8 cellular contexts compared by ENCODE assay signal in the genomic region with DNA sequence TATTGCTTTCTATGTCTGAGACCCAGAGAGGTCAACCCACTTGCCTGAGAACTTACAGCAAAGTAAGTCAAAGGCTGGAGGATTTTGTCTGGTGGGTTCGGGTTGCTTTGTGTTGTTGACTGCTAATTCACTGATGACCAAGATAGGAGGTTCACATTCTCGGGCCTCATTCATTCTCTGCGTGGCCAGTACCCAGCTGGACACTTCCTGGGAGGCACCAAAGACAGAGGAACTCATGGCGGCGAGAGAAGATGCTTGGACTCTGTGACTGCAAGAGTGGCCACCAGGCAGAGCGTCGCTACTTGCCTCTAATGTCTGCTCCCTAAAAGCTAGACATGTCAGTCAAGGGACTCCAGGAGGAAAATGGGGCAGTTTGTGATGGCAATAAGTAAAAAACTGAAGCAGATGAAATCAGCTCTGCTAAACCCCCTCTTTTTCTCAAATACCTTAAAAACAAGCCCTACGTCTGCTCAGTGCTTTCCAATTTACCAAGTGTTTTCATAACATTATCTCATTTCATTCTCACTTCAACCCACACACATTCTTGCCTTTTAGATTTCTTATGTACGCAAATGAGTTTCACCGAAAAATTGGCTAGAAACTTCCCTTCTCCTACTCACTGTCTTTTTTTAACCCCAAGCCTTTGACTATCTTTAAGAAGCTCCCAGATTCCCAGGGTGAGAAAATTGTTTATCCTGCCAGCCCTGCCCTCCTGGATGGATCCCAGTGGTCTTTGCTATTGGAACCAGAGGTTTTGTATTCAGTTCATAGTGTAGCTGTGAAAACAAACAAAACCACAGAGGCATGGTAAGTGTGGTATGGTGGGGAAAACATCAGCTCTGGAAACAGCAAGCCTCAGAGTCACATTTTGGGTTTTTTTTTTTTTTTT. TPM values are rescaled to one million over a fixed set of nuclear protein-coding genes. Genes with fewer than 3 reads are reported as not detected.
DNase-seq lines count a peak whose midpoint lies in the region; ATAC-seq and TF ChIP-seq lines count a peak whose summit lies in the region.

No MANE protein-coding gene starts in this region.

- H3K27me3 ChIP-seq in WERI-Rb-1 (ENCODE audit: insufficient read depth, low read depth, severe bottlenecking): peaks cover 7% of the 10 kb centered on the region

- H3K27ac ChIP-seq in WERI-Rb-1: no peak overlapping the region

- H3K9me3 ChIP-seq in WERI-Rb-1 (ENCODE audit: severe bottlenecking): no peaks in the 10 kb centered on the region

- TF ChIP-seq CTCF in mesothelial cell of epicardium (IDR thresholded peaks at IDR 0.05; ENCODE audit: unreplicated experiment) (no peak), WERI-Rb-1 (IDR thresholded peaks at IDR 0.05; ENCODE audit: low read depth, low read length) (no peak)

- peak overlapping the region; percentile 100 for H3K27ac Mint-ChIP-seq in activated T-helper 17 cell treated with anti-CD3 and anti-CD28 coated beads, Interleukin-2, amount 50 U/mL, for 72 hours
- peak overlapping the region; percentile 94 for H3K27ac Mint-ChIP-seq in mesothelial cell of epicardium

- no peaks in the 10 kb centered on the region for H3K36me3 ChIP-seq in WERI-Rb-1

- peak overlapping the region; percentile 94 for H3K4me3 Mint-ChIP-seq in activated T-helper 17 cell treated with anti-CD3 and anti-CD28 coated beads, Interleukin-2, amount 50 U/mL, for 72 hours
- no peak overlapping the region for H3K4me3 Mint-ChIP-seq in mesothelial cell of epicardium

- H3K27me3 Mint-ChIP-seq in activated T-helper 17 cell treated with anti-CD3 and anti-CD28 coated beads, Interleukin-2, amount 50 U/mL, for 72 hours: no peaks in the 10 kb centered on the region
- peaks cover 6% of the 10 kb centered on the region for H3K27me3 Mint-ChIP-seq in mesothelial cell of epicardium (ENCODE audit: low read depth)

- H3K4me1 Mint-ChIP-seq in activated T-helper 17 cell treated with anti-CD3 and anti-CD28 coated beads, Interleukin-2, amount 50 U/mL, for 72 hours: peaks cover 43% of the 10 kb centered on the region
- peaks cover 32% of the 10 kb centered on the region for H3K4me1 Mint-ChIP-seq in mesothelial cell of epicardium

- peaks cover 7% of the 10 kb centered on the region for H3K36me3 Mint-ChIP-seq in activated T-helper 17 cell treated with anti-CD3 and anti-CD28 coated beads, Interleukin-2, amount 50 U/mL, for 72 hours (ENCODE audit: low read depth)
- no peaks in the 10 kb centered on the region for H3K36me3 Mint-ChIP-seq in mesothelial cell of epicardium

- in situ Hi-C loops in G401 (cut with HindIII; ENCODE audit: low sequenced_read_pairs): no loop called here

- peak; percentile 67 for ATAC-seq in activated T-helper 17 cell treated with anti-CD3 and anti-CD28 coated beads, Interleukin-2, amount 50 U/mL, for 72 hours (replicated peaks)

- DNase-seq in stimulated activated CD4-positive, alpha-beta T cell treated with anti-CD3 and anti-CD28 coated beads, Interleukin-4, amount 100 ng/mL, for 24 hours: peak; percentile 35
- DNase-seq in stimulated activated CD4-positive, alpha-beta T cell treated with anti-CD3 and anti-CD28 coated beads, Interleukin-12 subunit alpha, Interleukin-12 subunit beta, amount 100 ng/mL, for 4 hours: no peak
- DNase-seq in mesothelial cell of epicardium (ENCODE audit: low spot score in 2 of 2, unreplicated experiment in 2 of 2): no peak
- no peak for DNase-seq in foreskin melanocyte
- DNase-seq in NCI-H526 treated with DMSO at 0.1 percent for 48 hours (lab: John Stamatoyannopoulos, UW): no peak
- DNase-seq in WERI-Rb-1: no peak
- no peak for DNase-seq in G401 (ENCODE audit: low spot score)

- no peaks in the 10 kb centered on the region for H3K9me3 Mint-ChIP-seq in activated T-helper 17 cell treated with anti-CD3 and anti-CD28 coated beads, Interleukin-2, amount 50 U/mL, for 72 hours
- H3K9me3 Mint-ChIP-seq in mesothelial cell of epicardium: no peaks in the 10 kb centered on the region

- H3K4me3 ChIP-seq in WERI-Rb-1 (ENCODE audit: low read depth, low read length): no peak overlapping the region

RNA-seq across cellular contexts. Expression of gene LBH, which starts 4.9 kb away (rescaled TPM):
- total RNA-seq in activated T-helper 17 cell treated with anti-CD3 and anti-CD28 coated beads, Interleukin-2, amount 50 U/mL, for 72 hours: 100 to 1,000 TPM in 1 of 2 donors, 10 to 100 TPM in 1; 38.9 to 154 TPM
- total RNA-seq in mesothelial cell of epicardium: 41.0 to 48.8 TPM (median 44.5 TPM) in 3 replicates
- total RNA-seq in G401 (2014; rRNA removed; shearing (Covaris generic)): not detected in 2 replicates

Comparison
In these comparisons a context has a peak if more than half of its experiments do, and no peak if none do; other contexts are left out.
1. RNA of gene LBH, which starts 4.9 kb away (total RNA-seq): 38.9 to 154 TPM in activated T-helper 17 cell treated with anti-CD3 and anti-CD28 coated beads, Interleukin-2, amount 50 U/mL, for 72 hours and 41.0 to 48.8 TPM in mesothelial cell of epicardium; not detected in G401; every median in the first group is over 10 times any median in the second.